In the genomic region with DNA sequence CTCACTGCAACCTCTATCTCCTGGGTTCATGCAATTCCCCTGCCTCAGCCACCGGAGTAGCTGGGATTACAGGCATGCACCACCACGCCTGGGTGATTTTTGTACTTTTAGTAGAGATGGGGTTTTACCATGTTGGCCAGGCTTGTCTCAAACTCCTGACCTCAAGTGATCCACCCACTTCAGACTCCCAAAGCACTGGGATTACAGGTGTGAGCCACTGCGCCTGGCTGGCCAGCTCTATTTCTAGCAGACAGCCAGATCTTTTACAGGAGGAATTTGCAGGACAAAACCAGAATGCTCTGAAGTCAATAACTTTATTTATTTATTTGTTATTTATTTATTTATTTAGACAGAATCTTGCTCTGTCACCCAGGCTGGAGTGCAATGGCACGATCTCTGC, we compare ENCODE assay signal across 7 cellular contexts.
DNase-seq lines count a peak whose midpoint lies in the region; TF ChIP-seq lines count a peak whose summit lies in the region.
"Not testable (repeated sequence)": the region's sequence is repeated elsewhere in the genome, so short reads cannot be mapped to it uniquely, and the experiment has no call there.

No MANE protein-coding gene starts in this region.

- H3K27me3 ChIP-seq in GM23248 (replicated peaks; ENCODE audit: insufficient read depth); PC-9 (ENCODE audit: insufficient read depth, low read depth); adipocyte (replicated peaks; ENCODE audit: control insufficient read depth, insufficient read depth, low read length); osteoblast (ENCODE audit: insufficient read depth, low read length); spleen (replicated peaks in 1 of 7): not testable (repeated sequence)

- not testable (repeated sequence) for H2AFZ ChIP-seq in GM23248; PC-9; osteoblast (ENCODE audit: low read length)

- not testable (repeated sequence) for H4K20me1 ChIP-seq in GM23248 (ENCODE audit: insufficient read depth); PC-9 (ENCODE audit: insufficient read depth); osteoblast (ENCODE audit: insufficient read depth, low read length)

- H3K27me3 Mint-ChIP-seq in chondrocyte (ENCODE audit: low read depth) = not testable (repeated sequence)

- not testable (repeated sequence) for H3K4me2 ChIP-seq in GM23248 (ENCODE audit: unreplicated experiment); PC-9; osteoblast (ENCODE audit: insufficient read depth, low read length)

- 88 to 91% methylated on average over 4 of the region's 4 CpGs for WGBS in GM23248 (ENCODE audit: low coverage in 1 of 2, low lambda C conversion rate in 2 of 2, missing lambda C conversion rate in 2 of 2), 2 experiments
- 88 to 98% (median 95%) methylated on average over 4 of the region's 4 CpGs for WGBS in spleen, 5 donors

- TF ChIP-seq POLR2A in spleen (IDR thresholded peaks at IDR 0.05) = not testable (repeated sequence)

- peaks cover 62% of the 10 kb centered on the region for H3F3A ChIP-seq in GM23248 (ENCODE audit: insufficient read depth)
- H3F3A ChIP-seq in PC-9 (ENCODE audit: insufficient read depth, low read depth) = peaks cover 45% of the 10 kb centered on the region

- intact Hi-C loops in PC-9 (cut with micrococcal nuclease; ENCODE audit: unreplicated experiment) = loop anchor here (1.0 to 10.0 kb wide), 4 partner anchors 40 to 1189 kb away; no protein-coding TSS in a partner anchor
- intact Hi-C loops in cardiac septum (cut with DNase I); spleen (cut with DNase I; ENCODE audit: low total_unique reads): not testable (repeated sequence)

- CTCF ChIA-PET in PC-9 (lab: Charles Lee) = not testable (repeated sequence)

- DNase-seq in GM23248; PC-9; adipocyte (ENCODE audit: low read depth); chondrocyte (ENCODE audit: low spot score); osteoblast (ENCODE audit: insufficient read length, low spot score, missing footprints): not testable (repeated sequence)
- DNase-seq in cardiac septum (ENCODE audit: low spot score) (peak; percentile 24), spleen (peak; percentile 4)

- not testable (repeated sequence) for H3K4me3 Mint-ChIP-seq in chondrocyte (ENCODE audit: unreplicated experiment)

- in situ Hi-C loops in GM23248 (cut with MboI) = not testable (repeated sequence)

- H3K9me2 ChIP-seq in GM23248 (ENCODE audit: insufficient read depth); PC-9 (ENCODE audit: insufficient read depth): not testable (repeated sequence)

- H3K27ac ChIP-seq in GM23248 = peak overlapping the region; percentile 96
- H3K27ac ChIP-seq in PC-9 = peak overlapping the region; percentile 92
- peak overlapping the region; percentile 33 for H3K27ac ChIP-seq in osteoblast (ENCODE audit: low read depth, low read length)
- not testable (repeated sequence) for H3K27ac ChIP-seq in spleen

- not testable (repeated sequence) for TF ChIP-seq CTCF in PC-9 (conservative IDR thresholded peaks at IDR 0.05); chondrocyte (IDR thresholded peaks at IDR 0.05); osteoblast (IDR thresholded peaks at IDR 0.05; ENCODE audit: extremely low read depth, low read depth, low read length); spleen (IDR thresholded peaks at IDR 0.05 in 8 of 11, conservative IDR thresholded peaks at IDR 0.05 in 3 of 11)

- not testable (repeated sequence) for H3K9me3 Mint-ChIP-seq in chondrocyte (ENCODE audit: low read depth)

- not testable (repeated sequence) for H3K36me3 Mint-ChIP-seq in chondrocyte (ENCODE audit: low read depth)

- H3K9me3 ChIP-seq in GM23248 (ENCODE audit: low read depth); PC-9 (ENCODE audit: insufficient read depth, low read depth); adipocyte (ENCODE audit: control insufficient read depth, low read length); osteoblast (ENCODE audit: low read depth, low read length); spleen: not testable (repeated sequence)

- not testable (repeated sequence) for H3K9ac ChIP-seq in GM23248
- peak overlapping the region; percentile 58 for H3K9ac ChIP-seq in adipocyte (ENCODE audit: low read length)

- BruUV-seq in PC-9 (replicated peaks; lab: Mats Ljungman, UMichigan) = not testable (repeated sequence)

- POLR2A ChIA-PET in PC-9 (lab: Charles Lee; ENCODE audit: unreplicated experiment) = interaction anchor here (0.6 kb wide), 1 partner anchor 79 kb away, joined by 12 read pairs; no protein-coding TSS in a partner anchor

- peaks cover 53% of the 10 kb centered on the region for H3K4me1 Mint-ChIP-seq in chondrocyte (ENCODE audit: low read depth)

- H3K4me1 ChIP-seq in GM23248 (ENCODE audit: insufficient read depth) = peaks cover 64% of the 10 kb centered on the region
- peaks cover 63% of the 10 kb centered on the region for H3K4me1 ChIP-seq in PC-9 (replicated peaks; ENCODE audit: insufficient read depth)
- H3K4me1 ChIP-seq in adipocyte (ENCODE audit: control insufficient read depth, insufficient read depth, low read length) = peaks cover 58% of the 10 kb centered on the region
- peaks cover 52% of the 10 kb centered on the region for H3K4me1 ChIP-seq in osteoblast (ENCODE audit: insufficient read depth, low read length)
- H3K4me1 ChIP-seq in spleen = not testable (repeated sequence)

- not testable (repeated sequence) for H3K79me2 ChIP-seq in GM23248 (ENCODE audit: insufficient read depth); PC-9 (ENCODE audit: low read depth); osteoblast (ENCODE audit: insufficient read depth, low read length)

- H3K27ac Mint-ChIP-seq in chondrocyte (ENCODE audit: unreplicated experiment) = peak overlapping the region; percentile 66

- H3K36me3 ChIP-seq in GM23248 (ENCODE audit: low read depth); PC-9 (ENCODE audit: low read depth); adipocyte (ENCODE audit: control insufficient read depth, insufficient read depth, low read length, severe bottlenecking); osteoblast (ENCODE audit: insufficient read depth, low read length); spleen: not testable (repeated sequence)

- not testable (repeated sequence) for H3K4me3 ChIP-seq in GM23248; PC-9; adipocyte (ENCODE audit: low read length); osteoblast (ENCODE audit: insufficient read depth, low read length); spleen
